10 cellular contexts compared by ENCODE assay signal in the genomic region with DNA sequence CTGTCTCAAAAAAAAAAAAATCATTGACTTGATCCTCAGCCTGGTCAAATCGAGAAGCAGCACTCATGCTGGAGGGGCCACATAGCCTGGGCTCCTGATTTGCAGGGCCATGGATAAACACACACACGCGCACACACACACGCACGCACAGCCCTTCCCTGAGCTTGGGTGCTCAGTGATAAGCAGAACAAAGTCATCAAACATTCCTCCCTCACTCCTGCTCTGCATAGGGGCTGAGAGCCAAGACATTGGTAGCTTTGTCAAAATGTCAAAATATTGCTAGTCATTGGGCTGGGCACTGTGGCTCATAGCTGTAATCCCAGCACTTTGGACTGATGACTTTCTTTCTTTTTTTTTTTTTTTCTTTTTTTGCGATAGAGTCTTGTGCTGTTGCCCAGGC. TPM values are rescaled to one million over a fixed set of nuclear protein-coding genes. Genes with fewer than 3 reads are reported as not detected.
DNase-seq lines count a peak whose midpoint lies in the region; ATAC-seq and TF ChIP-seq lines count a peak whose summit lies in the region.
"Had no signal": no experiment of that assay in that cellular context is flagged by ENCODE, and none has a peak within 500 bp of the region (broad histone marks: within the 10 kb centered on the region; RNA-seq: fewer than 3 reads in every experiment).

No MANE protein-coding gene starts in this region.

- H3K27me3 ChIP-seq in ascending aorta (no peaks in the 10 kb centered on the region), right atrium auricular region (no peaks in the 10 kb centered on the region), upper lobe of right lung (no peaks in the 10 kb centered on the region)
- H3K27me3 ChIP-seq: SJSA1 had no signal

- H3K27ac ChIP-seq in ascending aorta (peak overlapping the region; percentile 3 to 36), right atrium auricular region (peak overlapping the region; percentile 31 to 72), upper lobe of right lung (no peak overlapping the region)
- H3K27ac ChIP-seq: SJSA1 had no signal

- WGBS in lower leg skin, 2 donors: 21 to 22% methylated on average over 6 of the region's 6 CpGs

- intact Hi-C loops in ascending aorta (cut with DNase I) (no loop called here), upper lobe of right lung (cut with DNase I) (no loop called here), lower leg skin (cut with DNase I; ENCODE audit: low total_unique reads) (no loop called here)

- H3K4me3 ChIP-seq in ascending aorta (no peak overlapping the region), right atrium auricular region (no peak overlapping the region), upper lobe of right lung (no peak overlapping the region), lower leg skin (ENCODE audit: low read depth, poor library complexity, severe bottlenecking) (no peak overlapping the region)
- H3K4me3 ChIP-seq: SJSA1 had no signal

- no peaks in the 10 kb centered on the region for H3K9me3 ChIP-seq in ascending aorta
- no peaks in the 10 kb centered on the region for H3K9me3 ChIP-seq in right atrium auricular region
- H3K9me3 ChIP-seq in upper lobe of right lung: no peaks in the 10 kb centered on the region
- H3K9me3 ChIP-seq: SJSA1 had no signal

- H3K36me3 ChIP-seq in ascending aorta (no peaks in the 10 kb centered on the region), right atrium auricular region (no peaks in the 10 kb centered on the region), upper lobe of right lung (no peaks in the 10 kb centered on the region)
- H3K36me3 ChIP-seq: SJSA1 had no signal

- DNase-seq in HUDEP-2 (lab: John Stamatoyannopoulos, UW; ENCODE audit: unreplicated experiment in 76 of 76) (peak in 74 of 76 experiments; percentile 45 to 98 (median 91)), ascending aorta (ENCODE audit: low spot score in 2 of 2) (no peak), right atrium auricular region (ENCODE audit: low spot score) (no peak), upper lobe of right lung (no peak), DMS79 (lab: John Stamatoyannopoulos, UW) (no peak), lower leg skin (ENCODE audit: low spot score in 2 of 2) (no peak)
- DNase-seq in activated CD8-positive, alpha-beta memory T cell treated with anti-CD3 and anti-CD28 coated beads, Interleukin-2, amount 50 U/mL, for 48 hours: no peak
- DNase-seq: activated CD8-positive, alpha-beta T cell treated with anti-CD3 and anti-CD28 coated beads, Interleukin-2, amount 10 ng/mL, durations not matched to agents 7 days and 5 days; stimulated activated naive CD8-positive, alpha-beta T cell treated with anti-CD3 and anti-CD28 coated beads, Interleukin-15, Interleukin-2, amounts not matched to agents 100 U/mL and 50 U/mL, for 24 hours had no signal

- TF ChIP-seq CTCF in ascending aorta (IDR thresholded peaks at IDR 0.05) (no peak), right atrium auricular region (IDR thresholded peaks at IDR 0.05) (no peak), upper lobe of right lung (IDR thresholded peaks at IDR 0.05) (no peak), lower leg skin (IDR thresholded peaks at IDR 0.05) (no peak)

- ATAC-seq in upper lobe of right lung: peak; percentile 41
- ATAC-seq: activated CD8-positive, alpha-beta T cell treated with anti-CD3 and anti-CD28 coated beads, Interleukin-2, amount 10 ng/mL, durations not matched to agents 7 days and 5 days; stimulated activated naive CD8-positive, alpha-beta T cell treated with anti-CD3 and anti-CD28 coated beads, Interleukin-15, Interleukin-2, amounts not matched to agents 100 U/mL and 50 U/mL, for 24 hours had no signal

- H3K4me1 ChIP-seq in ascending aorta (peaks cover 0 to 5% of the 10 kb centered on the region in 2 donors), right atrium auricular region (peaks cover 0 to 16% of the 10 kb centered on the region in 2 donors), upper lobe of right lung (peaks cover 17% of the 10 kb centered on the region)

- no peak for TF ChIP-seq POLR2A in lower leg skin (IDR thresholded peaks at IDR 0.05)

RNA-seq across cellular contexts. Expression of gene A4GALT, which starts 34.0 kb away (rescaled TPM):
- 85.1 TPM for total RNA-seq in ascending aorta
- 10 to 100 TPM; 40.8 to 78.6 TPM for total RNA-seq in right atrium auricular region
- 25.7 TPM for total RNA-seq in upper lobe of right lung
- total RNA-seq in lower leg skin: 10 to 100 TPM in 2 of 4 donors, 1 to 10 TPM in 2; 4.5 to 20.1 (median 10.9) TPM

Comparison
In these comparisons a context has a peak if more than half of its experiments do, and no peak if none do; other contexts are left out.
1. DNase-seq: peak in HUDEP-2 (74 of 76); none in ascending aorta (0 of 2), right atrium auricular region (single experiment), upper lobe of right lung (single experiment), activated CD8-positive, alpha-beta memory T cell treated with anti-CD3 and anti-CD28 coated beads, Interleukin-2, amount 50 U/mL, for 48 hours (single experiment), DMS79 (single experiment) and lower leg skin (0 of 2).